In the genomic region with DNA sequence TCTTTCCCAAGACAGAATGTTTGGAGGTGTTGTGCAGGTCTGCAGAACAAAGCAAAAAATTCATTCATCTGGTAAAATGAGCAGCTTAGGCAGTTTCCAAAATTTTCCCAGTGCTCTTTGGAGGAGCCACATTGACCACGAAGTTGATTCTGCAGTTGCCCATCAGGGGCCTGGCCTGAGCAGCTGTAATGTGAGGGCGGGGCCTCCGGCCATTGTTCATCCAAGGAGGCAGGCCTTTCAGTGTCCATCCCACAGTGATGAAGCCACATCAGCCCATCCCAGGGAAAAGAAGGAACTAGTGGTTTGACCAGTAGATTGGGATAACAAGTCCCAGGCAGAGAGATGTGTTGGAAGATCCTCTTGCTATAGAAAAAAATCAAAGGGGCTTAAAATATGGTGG, we compare ENCODE assay signal across 22 cellular contexts.
"Had no signal": no experiment of that assay in that cellular context is flagged by ENCODE, and none has a peak within 500 bp of the region (broad histone marks: within the 10 kb centered on the region; RNA-seq: fewer than 3 reads in every experiment).

No MANE protein-coding gene starts in this region.

- H3K27me3 Mint-ChIP-seq: activated B cell treated with CpG ODN at 0.5 μM for 24 hours; activated CD4-positive, alpha-beta T cell treated with anti-CD3 and anti-CD28 coated beads, Interleukin-2, amount 10 ng/mL, durations not matched to agents 24 days and 14 days; activated CD8-positive, alpha-beta memory T cell treated with anti-CD3 and anti-CD28 coated beads, Interleukin-2, amount 10 ng/mL, durations not matched to agents 7 days and 5 days; activated naive CD8-positive, alpha-beta T cell treated with anti-CD3 and anti-CD28 coated beads, Interleukin-2, amount 10 ng/mL, durations not matched to agents 7 days and 5 days; central memory CD8-positive, alpha-beta T cell had no signal

- H3K4me1 ChIP-seq: adrenal gland, body of pancreas had no signal

- H3K9me3 Mint-ChIP-seq: activated B cell treated with CpG ODN at 0.5 μM for 24 hours; activated CD4-positive, alpha-beta T cell treated with anti-CD3 and anti-CD28 coated beads, Interleukin-2, amount 10 ng/mL, durations not matched to agents 24 days and 14 days; activated naive CD8-positive, alpha-beta T cell treated with anti-CD3 and anti-CD28 coated beads, Interleukin-2, amount 10 ng/mL, durations not matched to agents 7 days and 5 days; central memory CD8-positive, alpha-beta T cell had no signal

- DNase-seq: activated B cell treated with CpG ODN at 0.5 μM for 24 hours; activated CD4-positive, alpha-beta T cell treated with anti-CD3 and anti-CD28 coated beads for 1 hour; activated CD4-positive, alpha-beta T cell treated with anti-CD3 and anti-CD28 coated beads, Interleukin-2, amount 10 ng/mL, durations not matched to agents 24 days and 14 days; activated CD4-positive, alpha-beta T cell treated with anti-CD3 and anti-CD28 coated beads, Interleukin-2, amount 50 U/mL, for 48 hours; activated CD8-positive, alpha-beta memory T cell treated with anti-CD3 and anti-CD28 coated beads, Interleukin-2, amount 10 ng/mL, durations not matched to agents 7 days and 5 days; activated naive CD4-positive, alpha-beta T cell treated with anti-CD3 and anti-CD28 coated beads, Interleukin-2, amount 50 U/mL, for 16 hours; activated naive CD8-positive, alpha-beta T cell treated with anti-CD3 and anti-CD28 coated beads, Interleukin-2, amount 10 ng/mL, durations not matched to agents 7 days and 5 days; adrenal gland; anterior cingulate cortex; body of pancreas; KBM-7; NCI-H1105; NCI-H1436; NCI-H1694 treated with DMSO at 0.1 percent for 48 hours; NCI-H2029 treated with DMSO at 0.1 percent for 48 hours; NCI-H510A treated with DMSO at 0.1 percent for 48 hours; NCI-H69; PC-3; SHP77 treated with DMSO at 0.1 percent for 48 hours; T-helper 2 cell; T1000 had no signal

- H3K4me1 Mint-ChIP-seq: activated CD4-positive, alpha-beta T cell treated with anti-CD3 and anti-CD28 coated beads, Interleukin-2, amount 10 ng/mL, durations not matched to agents 24 days and 14 days; activated naive CD8-positive, alpha-beta T cell treated with anti-CD3 and anti-CD28 coated beads, Interleukin-2, amount 10 ng/mL, durations not matched to agents 7 days and 5 days; central memory CD8-positive, alpha-beta T cell had no signal

- H3K27ac Mint-ChIP-seq: activated B cell treated with CpG ODN at 0.5 μM for 24 hours; activated CD4-positive, alpha-beta T cell treated with anti-CD3 and anti-CD28 coated beads, Interleukin-2, amount 10 ng/mL, durations not matched to agents 24 days and 14 days; activated CD8-positive, alpha-beta memory T cell treated with anti-CD3 and anti-CD28 coated beads, Interleukin-2, amount 10 ng/mL, durations not matched to agents 7 days and 5 days; activated naive CD8-positive, alpha-beta T cell treated with anti-CD3 and anti-CD28 coated beads, Interleukin-2, amount 10 ng/mL, durations not matched to agents 7 days and 5 days had no signal

- H3K27ac ChIP-seq: adrenal gland, body of pancreas had no signal

- H3K4me3 Mint-ChIP-seq: activated B cell treated with CpG ODN at 0.5 μM for 24 hours; activated CD4-positive, alpha-beta T cell treated with anti-CD3 and anti-CD28 coated beads, Interleukin-2, amount 10 ng/mL, durations not matched to agents 24 days and 14 days; activated CD8-positive, alpha-beta memory T cell treated with anti-CD3 and anti-CD28 coated beads, Interleukin-2, amount 10 ng/mL, durations not matched to agents 7 days and 5 days; activated naive CD8-positive, alpha-beta T cell treated with anti-CD3 and anti-CD28 coated beads, Interleukin-2, amount 10 ng/mL, durations not matched to agents 7 days and 5 days; central memory CD8-positive, alpha-beta T cell had no signal

- H3K4me3 ChIP-seq: adrenal gland, body of pancreas had no signal

- ATAC-seq: activated CD8-positive, alpha-beta memory T cell treated with anti-CD3 and anti-CD28 coated beads, Interleukin-2, amount 10 ng/mL, durations not matched to agents 7 days and 5 days; body of pancreas; PC-3 had no signal

- H3K27me3 ChIP-seq: adrenal gland, body of pancreas had no signal

- H3K9me3 ChIP-seq: adrenal gland, body of pancreas had no signal
